Comparison of ENCODE assay signal across 8 cellular contexts in the genomic region with DNA sequence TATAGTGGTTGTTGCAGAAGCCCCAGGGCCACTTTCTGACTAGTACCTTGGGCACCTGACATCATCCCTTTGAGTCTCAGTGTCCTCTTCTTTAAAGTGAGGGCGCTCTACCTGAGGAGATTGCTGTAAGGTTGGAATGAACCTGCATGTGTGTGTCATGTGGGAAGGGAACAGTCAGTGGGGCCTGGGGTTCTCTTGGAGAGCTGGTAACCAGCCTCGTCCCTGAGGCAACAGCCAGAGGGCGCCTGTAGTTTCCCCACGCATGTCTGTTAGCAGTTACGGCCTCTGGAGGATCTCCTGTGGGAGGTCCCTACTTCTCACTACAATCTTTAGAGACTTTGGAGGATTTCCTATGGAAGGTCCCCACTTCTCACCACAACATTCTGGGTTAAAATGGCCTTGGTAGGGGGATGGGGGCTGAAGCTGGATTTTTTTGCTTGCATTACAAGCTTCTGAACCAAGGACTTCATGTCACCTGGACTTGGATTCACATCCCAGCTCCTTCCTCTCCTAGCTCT. TPM values are rescaled to one million over a fixed set of nuclear protein-coding genes. Genes with fewer than 3 reads are reported as not detected.
DNase-seq lines count a peak whose midpoint lies in the region; ATAC-seq and TF ChIP-seq lines count a peak whose summit lies in the region.
"Not testable (repeated sequence)": the region's sequence is repeated elsewhere in the genome, so short reads cannot be mapped to it uniquely, and the experiment has no call there.

No MANE protein-coding gene starts in this region.

- H3K4me2 ChIP-seq in PC-9, result peak overlapping the region; percentile 88

- intact Hi-C loops in CD4-positive, alpha-beta memory T cell (cut with micrococcal nuclease), result loop anchor here (5.0 kb wide), 1 partner anchor 326 kb away; no protein-coding TSS in a partner anchor
- intact Hi-C loops in PC-9 (cut with micrococcal nuclease; ENCODE audit: unreplicated experiment), result loop anchor here (2.0 to 5.0 kb wide), 2 partner anchors 88 to 171 kb away; no protein-coding TSS in a partner anchor

- not testable (repeated sequence) for H3K9me2 ChIP-seq in PC-9 (ENCODE audit: insufficient read depth)

- WGBS in lung, 2 donors, result 2 to 6% methylated on average over 5 of the region's 5 CpGs

- not testable (repeated sequence) for H3K36me3 ChIP-seq in CD4-positive, alpha-beta memory T cell (ENCODE audit: insufficient read depth, low read length); PC-9 (ENCODE audit: low read depth); lung (ENCODE audit: control insufficient read depth in 2 of 2, insufficient read depth in 2 of 2, low read length in 2 of 2)

- H3K4me3 ChIP-seq in CD4-positive, alpha-beta memory T cell (ENCODE audit: low read length in 2 of 2), result peak overlapping the region; percentile 93
- H3K4me3 ChIP-seq in PC-9 (peak overlapping the region; percentile 92), lung (peak overlapping the region; percentile 93)

- ATAC-seq in activated T-cell treated with anti-CD3 and anti-CD28 coated beads, Interleukin-2, amount 50 U/mL, for 72 hours (replicated peaks in 1 of 2), result peak; percentile 32 to 38
- ATAC-seq in lung (ENCODE audit: insufficient read depth, low FRiP score), result peak; percentile 31

- H3F3A ChIP-seq in PC-9 (ENCODE audit: insufficient read depth, low read depth), result not testable (repeated sequence)

- not testable (repeated sequence) for H3K9me3 ChIP-seq in CD4-positive, alpha-beta memory T cell (ENCODE audit: control insufficient read depth in 1 of 2, low read length in 2 of 2); PC-9 (ENCODE audit: insufficient read depth, low read depth); lung (ENCODE audit: control insufficient read depth in 2 of 2, insufficient read depth in 1 of 2, low read length in 1 of 2)

- H3K4me1 ChIP-seq in CD4-positive, alpha-beta memory T cell (ENCODE audit: insufficient read depth, low read length), result peaks cover 17% of the 10 kb centered on the region
- H3K4me1 ChIP-seq in PC-9 (replicated peaks; ENCODE audit: insufficient read depth), result peaks cover 17% of the 10 kb centered on the region
- not testable (repeated sequence) for H3K4me1 ChIP-seq in lung (ENCODE audit: control insufficient read depth in 2 of 2, insufficient read depth in 2 of 2, low read length in 2 of 2)

- H3K79me2 ChIP-seq in PC-9 (ENCODE audit: low read depth), result peaks cover 29% of the 10 kb centered on the region

- peak overlapping the region; percentile 97 to 99 (median 98) for H3K4me3 Mint-ChIP-seq in CD4-positive, alpha-beta memory T cell
- H3K4me3 Mint-ChIP-seq in activated T-cell treated with anti-CD3 and anti-CD28 coated beads, Interleukin-2, amount 50 U/mL, for 72 hours, result peak overlapping the region; percentile 96 to 99

- DNase-seq in CD4-positive, alpha-beta memory T cell, result peak in 4 of 5 donors; percentile 17 to 29 (median 24)
- not testable (repeated sequence) for DNase-seq in GM20000 (ENCODE audit: low spot score); epithelial cell of prostate (ENCODE audit: low read depth, low spot score)
- DNase-seq in HT-29 (ENCODE audit: low spot score) (peak; percentile 48), PC-9 (peak; percentile 32 to 39), lung (ENCODE audit: low spot score) (peak; percentile 44)
- peak; percentile 43 to 44 for DNase-seq in activated T-cell treated with anti-CD3 and anti-CD28 coated beads, Interleukin-2, amount 50 U/mL, for 72 hours
- DNase-seq in stimulated activated CD4-positive, alpha-beta T cell treated with anti-CD3 and anti-CD28 coated beads, Interleukin-15, amount 100 ng/mL, for 24 hours, result peak; percentile 52

- peaks cover 7 to 33% (median 20%) of the 10 kb centered on the region in 4 donors for H3K4me1 Mint-ChIP-seq in CD4-positive, alpha-beta memory T cell
- H3K4me1 Mint-ChIP-seq in activated T-cell treated with anti-CD3 and anti-CD28 coated beads, Interleukin-2, amount 50 U/mL, for 72 hours (ENCODE audit: low read depth), result peaks cover 19% of the 10 kb centered on the region

- CTCF ChIA-PET in CD4-positive, alpha-beta memory T cell (lab: Charles Lee; ENCODE audit: partially characterized antibody), result interaction anchor here (1.0 to 3.1 kb wide), 6 partner anchors 10 to 239 kb away, joined by 3 to 21 read pairs (median 6); no protein-coding TSS in a partner anchor
- CTCF ChIA-PET in PC-9 (lab: Charles Lee), result interaction anchor here (0.5 to 1.5 kb wide), 3 partner anchors 14 to 919 kb away, joined by 3 to 7 read pairs (median 3); no protein-coding TSS in a partner anchor

- not testable (repeated sequence) for H3K9me3 Mint-ChIP-seq in CD4-positive, alpha-beta memory T cell; activated T-cell treated with anti-CD3 and anti-CD28 coated beads, Interleukin-2, amount 50 U/mL, for 72 hours

- H3K27ac ChIP-seq in CD4-positive, alpha-beta memory T cell (ENCODE audit: low read depth, low read length), result peak overlapping the region; percentile 79
- not testable (repeated sequence) for H3K27ac ChIP-seq in PC-9
- peak overlapping the region; percentile 41 for H3K27ac ChIP-seq in epithelial cell of prostate
- H3K27ac ChIP-seq in lung (ENCODE audit: low read depth in 1 of 2, low read length in 1 of 2), result peak overlapping the region; percentile 92 to 93

- peak overlapping the region; percentile 98 for H2AFZ ChIP-seq in PC-9

- peak overlapping the region; percentile 90 to 97 (median 95) for H3K27ac Mint-ChIP-seq in CD4-positive, alpha-beta memory T cell
- H3K27ac Mint-ChIP-seq in activated T-cell treated with anti-CD3 and anti-CD28 coated beads, Interleukin-2, amount 50 U/mL, for 72 hours, result peak overlapping the region; percentile 99

- not testable (repeated sequence) for H3K27me3 Mint-ChIP-seq in CD4-positive, alpha-beta memory T cell; activated T-cell treated with anti-CD3 and anti-CD28 coated beads, Interleukin-2, amount 50 U/mL, for 72 hours (ENCODE audit: low read depth)

- POLR2A ChIA-PET in CD4-positive, alpha-beta memory T cell (lab: Charles Lee; ENCODE audit: partially characterized antibody), result interaction anchor here (1.0 to 1.7 kb wide), 3 partner anchors 11 to 281 kb away, joined by 3 to 5 read pairs (median 4); a partner anchor contains a TSS
- POLR2A ChIA-PET in PC-9 (lab: Charles Lee; ENCODE audit: unreplicated experiment), result interaction anchor here (0.6 kb wide), 1 partner anchor 129 kb away, joined by 3 read pairs; a partner anchor contains a TSS

- BruUV-seq in PC-9 (replicated peaks; lab: Mats Ljungman, UMichigan), result TSS peak; percentile 50

- not testable (repeated sequence) for H3K27me3 ChIP-seq in CD4-positive, alpha-beta memory T cell (ENCODE audit: insufficient read depth, low read length); PC-9 (ENCODE audit: insufficient read depth, low read depth); lung (ENCODE audit: control insufficient read depth, insufficient read depth)

- H3K36me3 Mint-ChIP-seq in CD4-positive, alpha-beta memory T cell, result peaks cover 5 to 12% of the 10 kb centered on the region in 2 donors
- H3K36me3 Mint-ChIP-seq in activated T-cell treated with anti-CD3 and anti-CD28 coated beads, Interleukin-2, amount 50 U/mL, for 72 hours (ENCODE audit: insufficient read depth in 2 of 2), result not testable (repeated sequence)

- H4K20me1 ChIP-seq in PC-9 (ENCODE audit: insufficient read depth), result not testable (repeated sequence)

- peak; percentile 22 for TF ChIP-seq CTCF in GM20000 (IDR thresholded peaks at IDR 0.05; ENCODE audit: extremely low read depth, missing control alignments)
- TF ChIP-seq CTCF in PC-9 (conservative IDR thresholded peaks at IDR 0.05), result peak; percentile 49
- not testable (repeated sequence) for TF ChIP-seq CTCF in lung (IDR thresholded peaks at IDR 0.05; ENCODE audit: control extremely low read depth, extremely low read depth)

RNA-seq across cellular contexts. Expression of a gene that starts 0.8 kb away (rescaled TPM):
- 10 to 100 TPM; 30.7 to 33.9 TPM for total RNA-seq in CD4-positive, alpha-beta memory T cell
- polyA plus RNA-seq in CD4-positive, alpha-beta memory T cell, result 10 to 100 TPM; 16.7 to 16.9 TPM
- 20.8 and 26.2 TPM in 2 replicates for total RNA-seq in HT-29 (2014; rRNA removed; shearing (Covaris generic))
- total RNA-seq in PC-9 (2021), result 23.0 and 28.7 TPM in 2 replicates
- total RNA-seq in activated T-cell treated with anti-CD3 and anti-CD28 coated beads, Interleukin-2, amount 50 U/mL, for 72 hours, result 10 to 100 TPM; 35.7 to 40.6 TPM
- 10 to 100 TPM; 20.8 to 38.3 TPM for total RNA-seq in lung
- polyA plus RNA-seq in lung, result 10 to 100 TPM; 12.6 to 18.3 TPM
